In genomic region chr9:133935328-133936040, GRCh38 we compare ENCODE assay signal across 10 cellular contexts. TPM values are rescaled to one million over a fixed set of nuclear protein-coding genes. Genes with fewer than 3 reads are reported as not detected.
DNase-seq lines count a peak whose midpoint lies in the region; ATAC-seq and TF ChIP-seq lines count a peak whose summit lies in the region.
"Had no signal": no experiment of that assay in that cellular context is flagged by ENCODE, and none has a peak within 500 bp of the region (broad histone marks: within the 10 kb centered on the region; RNA-seq: fewer than 3 reads in every experiment).

No MANE protein-coding gene starts in this region.

- TF ChIP-seq CTCF in cardiac fibroblast (IDR thresholded peaks at IDR 0.05; ENCODE audit: low read depth, low read length), result no peak
- no peak for TF ChIP-seq CTCF in PC-9 (conservative IDR thresholded peaks at IDR 0.05)

- H3K9me2 ChIP-seq in PC-9 (ENCODE audit: insufficient read depth), result no peaks in the 10 kb centered on the region

- intact Hi-C loops in activated T-helper 2 cell treated with anti-CD3 and anti-CD28 coated beads, Interferon-gamma antibody, Interleukin-2, Interleukin-4, amounts not matched to agents 10 μg/mL and 5 μg/mL and 100 μg/mL, durations not matched to agents 14 hours and 24 hours and 36 hours (cut with micrococcal nuclease), result no loop called here
- intact Hi-C loops in PC-9 (cut with micrococcal nuclease; ENCODE audit: unreplicated experiment), result no loop called here

- in situ Hi-C loops in KBM-7 (cut with MboI; ENCODE audit: low pct_unique_long_range_greater_than_20kb, low sequenced_read_pairs), result no loop called here

- no peaks in the 10 kb centered on the region for H3K9me3 ChIP-seq in PC-9 (ENCODE audit: insufficient read depth, low read depth)
- H3K9me3 ChIP-seq: tibial artery had no signal

- H3K4me1 ChIP-seq in PC-9 (replicated peaks; ENCODE audit: insufficient read depth), result no peaks in the 10 kb centered on the region

- no peaks in the 10 kb centered on the region for H3K27me3 Mint-ChIP-seq in stimulated activated memory B cell treated with anti-CD40 and anti-IgM and Interleukin-4, amounts not matched to agents 10 μg/mL and 1 μg/mL and 100 μg/mL, for 72 hours
- no peaks in the 10 kb centered on the region for H3K27me3 Mint-ChIP-seq in activated T-helper 2 cell treated with anti-CD3 and anti-CD28 coated beads, Interferon-gamma antibody, Interleukin-2, Interleukin-4, amounts not matched to agents 10 μg/mL and 5 μg/mL and 100 μg/mL, durations not matched to agents 14 hours and 24 hours and 36 hours (ENCODE audit: low read depth)

- CTCF ChIA-PET in PC-9 (lab: Charles Lee), result no interaction called here

- H3K27ac Mint-ChIP-seq in stimulated activated memory B cell treated with anti-CD40 and anti-IgM and Interleukin-4, amounts not matched to agents 10 μg/mL and 1 μg/mL and 100 μg/mL, for 72 hours, result no peak overlapping the region
- no peak overlapping the region for H3K27ac Mint-ChIP-seq in activated T-helper 2 cell treated with anti-CD3 and anti-CD28 coated beads, Interferon-gamma antibody, Interleukin-2, Interleukin-4, amounts not matched to agents 10 μg/mL and 5 μg/mL and 100 μg/mL, durations not matched to agents 14 hours and 24 hours and 36 hours
- H3K27ac Mint-ChIP-seq: activated naive CD4-positive, alpha-beta T cell treated with anti-CD3 and anti-CD28 coated beads, Interleukin-2, amount 50 U/mL, for 72 hours had no signal

- POLR2A ChIA-PET in PC-9 (lab: Charles Lee; ENCODE audit: unreplicated experiment), result no interaction called here

- ATAC-seq in stimulated activated memory B cell treated with anti-CD40 and anti-IgM and Interleukin-4, amounts not matched to agents 10 μg/mL and 1 μg/mL and 100 μg/mL, for 72 hours, result peak; percentile 34
- ATAC-seq: activated naive CD4-positive, alpha-beta T cell treated with anti-CD3 and anti-CD28 coated beads, Interleukin-2, amount 50 U/mL, for 72 hours had no signal

- peaks cover 51% of the 10 kb centered on the region for H3K4me1 Mint-ChIP-seq in stimulated activated memory B cell treated with anti-CD40 and anti-IgM and Interleukin-4, amounts not matched to agents 10 μg/mL and 1 μg/mL and 100 μg/mL, for 72 hours
- no peaks in the 10 kb centered on the region for H3K4me1 Mint-ChIP-seq in activated T-helper 2 cell treated with anti-CD3 and anti-CD28 coated beads, Interferon-gamma antibody, Interleukin-2, Interleukin-4, amounts not matched to agents 10 μg/mL and 5 μg/mL and 100 μg/mL, durations not matched to agents 14 hours and 24 hours and 36 hours (ENCODE audit: low read depth)

- H4K20me1 ChIP-seq in PC-9 (ENCODE audit: insufficient read depth), result peaks cover 17% of the 10 kb centered on the region

- H2AFZ ChIP-seq in PC-9, result no peak overlapping the region

- no peaks in the 10 kb centered on the region for H3K36me3 ChIP-seq in PC-9 (ENCODE audit: low read depth)

- DNase-seq in LHCN-M2 (ENCODE audit: low read depth) (peak; percentile 85), cardiac fibroblast (ENCODE audit: low read depth in 2 of 2) (peak; percentile 50 to 79), left kidney (ENCODE audit: low read depth, low spot score) (peak; percentile 29), PC-9 (no peak), HuH-7 (ENCODE audit: low spot score) (no peak), KBM-7 (no peak)
- no peak for DNase-seq in activated T-helper 2 cell treated with anti-CD3 and anti-CD28 coated beads, Interferon-gamma antibody, Interleukin-2, Interleukin-4, amounts not matched to agents 10 μg/mL and 5 μg/mL and 100 μg/mL, durations not matched to agents 14 hours and 24 hours and 36 hours (ENCODE audit: low spot score)

- peaks cover 10% of the 10 kb centered on the region for H3K9me3 Mint-ChIP-seq in stimulated activated memory B cell treated with anti-CD40 and anti-IgM and Interleukin-4, amounts not matched to agents 10 μg/mL and 1 μg/mL and 100 μg/mL, for 72 hours
- H3K9me3 Mint-ChIP-seq in activated T-helper 2 cell treated with anti-CD3 and anti-CD28 coated beads, Interferon-gamma antibody, Interleukin-2, Interleukin-4, amounts not matched to agents 10 μg/mL and 5 μg/mL and 100 μg/mL, durations not matched to agents 14 hours and 24 hours and 36 hours, result no peaks in the 10 kb centered on the region

- H3K36me3 Mint-ChIP-seq in stimulated activated memory B cell treated with anti-CD40 and anti-IgM and Interleukin-4, amounts not matched to agents 10 μg/mL and 1 μg/mL and 100 μg/mL, for 72 hours, result peaks cover 42% of the 10 kb centered on the region
- H3K36me3 Mint-ChIP-seq in activated T-helper 2 cell treated with anti-CD3 and anti-CD28 coated beads, Interferon-gamma antibody, Interleukin-2, Interleukin-4, amounts not matched to agents 10 μg/mL and 5 μg/mL and 100 μg/mL, durations not matched to agents 14 hours and 24 hours and 36 hours (ENCODE audit: low read depth), result no peaks in the 10 kb centered on the region
- H3K36me3 Mint-ChIP-seq: activated naive CD4-positive, alpha-beta T cell treated with anti-CD3 and anti-CD28 coated beads, Interleukin-2, amount 50 U/mL, for 72 hours had no signal

- no peak overlapping the region for H3K4me3 Mint-ChIP-seq in stimulated activated memory B cell treated with anti-CD40 and anti-IgM and Interleukin-4, amounts not matched to agents 10 μg/mL and 1 μg/mL and 100 μg/mL, for 72 hours
- H3K4me3 Mint-ChIP-seq in activated T-helper 2 cell treated with anti-CD3 and anti-CD28 coated beads, Interferon-gamma antibody, Interleukin-2, Interleukin-4, amounts not matched to agents 10 μg/mL and 5 μg/mL and 100 μg/mL, durations not matched to agents 14 hours and 24 hours and 36 hours (ENCODE audit: low read depth), result no peak overlapping the region

- H3K4me3 ChIP-seq in cardiac fibroblast (replicated peaks in 1 of 2; ENCODE audit: low read depth in 2 of 2, low read length in 2 of 2) (no peak overlapping the region), PC-9 (no peak overlapping the region)
- H3K4me3 ChIP-seq: tibial artery had no signal

- no TSS peak for BruUV-seq in PC-9 (replicated peaks; lab: Mats Ljungman, UMichigan)

- H3K27me3 ChIP-seq in PC-9 (ENCODE audit: insufficient read depth, low read depth), result no peaks in the 10 kb centered on the region
- H3K27me3 ChIP-seq: tibial artery had no signal

- no peaks in the 10 kb centered on the region; the same call in 1 of the 2 replicates for H3F3A ChIP-seq in PC-9 (ENCODE audit: insufficient read depth, low read depth)

- H3K79me2 ChIP-seq in PC-9 (ENCODE audit: low read depth), result no peaks in the 10 kb centered on the region; the same call in 1 of the 2 replicates

- no peak overlapping the region for H3K27ac ChIP-seq in PC-9

- H3K4me2 ChIP-seq in PC-9, result no peak overlapping the region

RNA-seq across cellular contexts. Expression of gene VAV2, which starts 56.6 kb away (rescaled TPM):
- 9.9 and 13.0 TPM in 2 replicates for total RNA-seq in LHCN-M2 (2014; rRNA removed)
- 12.1 TPM for polyA plus RNA-seq in LHCN-M2 (2012)
- total RNA-seq in activated T-helper 2 cell treated with anti-CD3 and anti-CD28 coated beads, Interferon-gamma antibody, Interleukin-2, Interleukin-4, amounts not matched to agents 10 μg/mL and 5 μg/mL and 100 μg/mL, durations not matched to agents 14 hours and 24 hours and 36 hours, result 8.6 TPM in 2 replicates
- 36.0 and 36.5 TPM in 2 replicates for total RNA-seq in PC-9 (2021)

Comparison
In these comparisons a context has a peak if more than half of its experiments do, and no peak if none do; other contexts are left out.
1. DNase-seq: peak in LHCN-M2 (single experiment), cardiac fibroblast (2 of 2) and left kidney (single experiment); none in activated T-helper 2 cell treated with anti-CD3 and anti-CD28 coated beads, Interferon-gamma antibody, Interleukin-2, Interleukin-4, amounts not matched to agents 10 μg/mL and 5 μg/mL and 100 μg/mL, durations not matched to agents 14 hours and 24 hours and 36 hours (single experiment), PC-9 (0 of 2), HuH-7 (single experiment) and KBM-7 (single experiment).